1 cellular context compared by ENCODE assay signal in the genomic region with DNA sequence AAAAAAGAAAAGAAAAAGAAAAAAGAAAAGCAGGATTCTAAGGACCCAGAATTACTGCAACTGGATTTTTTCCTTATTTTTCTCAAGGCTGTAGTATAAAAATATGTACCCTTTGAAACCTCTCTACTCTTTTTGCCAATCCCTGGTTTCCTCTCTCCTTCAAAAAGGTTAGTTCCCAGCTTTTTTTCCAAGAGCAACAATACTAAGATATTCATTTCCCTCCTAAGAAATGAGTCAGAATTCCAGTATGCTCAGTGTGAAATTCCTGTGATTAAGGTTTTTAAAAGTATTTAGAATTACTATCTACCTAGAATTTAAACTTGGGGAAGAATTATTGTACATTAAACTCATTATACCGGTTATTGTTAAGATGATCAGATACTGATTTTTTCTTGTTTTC.
TF ChIP-seq lines count a peak whose summit lies in the region.

No MANE protein-coding gene starts in this region.

TF ChIP-seq in WTC11, 78 proteins besides CTCF, POLR2A, EP300 and RAD21 (continued from another document):
- TF ChIP-seq, protein P1, sequence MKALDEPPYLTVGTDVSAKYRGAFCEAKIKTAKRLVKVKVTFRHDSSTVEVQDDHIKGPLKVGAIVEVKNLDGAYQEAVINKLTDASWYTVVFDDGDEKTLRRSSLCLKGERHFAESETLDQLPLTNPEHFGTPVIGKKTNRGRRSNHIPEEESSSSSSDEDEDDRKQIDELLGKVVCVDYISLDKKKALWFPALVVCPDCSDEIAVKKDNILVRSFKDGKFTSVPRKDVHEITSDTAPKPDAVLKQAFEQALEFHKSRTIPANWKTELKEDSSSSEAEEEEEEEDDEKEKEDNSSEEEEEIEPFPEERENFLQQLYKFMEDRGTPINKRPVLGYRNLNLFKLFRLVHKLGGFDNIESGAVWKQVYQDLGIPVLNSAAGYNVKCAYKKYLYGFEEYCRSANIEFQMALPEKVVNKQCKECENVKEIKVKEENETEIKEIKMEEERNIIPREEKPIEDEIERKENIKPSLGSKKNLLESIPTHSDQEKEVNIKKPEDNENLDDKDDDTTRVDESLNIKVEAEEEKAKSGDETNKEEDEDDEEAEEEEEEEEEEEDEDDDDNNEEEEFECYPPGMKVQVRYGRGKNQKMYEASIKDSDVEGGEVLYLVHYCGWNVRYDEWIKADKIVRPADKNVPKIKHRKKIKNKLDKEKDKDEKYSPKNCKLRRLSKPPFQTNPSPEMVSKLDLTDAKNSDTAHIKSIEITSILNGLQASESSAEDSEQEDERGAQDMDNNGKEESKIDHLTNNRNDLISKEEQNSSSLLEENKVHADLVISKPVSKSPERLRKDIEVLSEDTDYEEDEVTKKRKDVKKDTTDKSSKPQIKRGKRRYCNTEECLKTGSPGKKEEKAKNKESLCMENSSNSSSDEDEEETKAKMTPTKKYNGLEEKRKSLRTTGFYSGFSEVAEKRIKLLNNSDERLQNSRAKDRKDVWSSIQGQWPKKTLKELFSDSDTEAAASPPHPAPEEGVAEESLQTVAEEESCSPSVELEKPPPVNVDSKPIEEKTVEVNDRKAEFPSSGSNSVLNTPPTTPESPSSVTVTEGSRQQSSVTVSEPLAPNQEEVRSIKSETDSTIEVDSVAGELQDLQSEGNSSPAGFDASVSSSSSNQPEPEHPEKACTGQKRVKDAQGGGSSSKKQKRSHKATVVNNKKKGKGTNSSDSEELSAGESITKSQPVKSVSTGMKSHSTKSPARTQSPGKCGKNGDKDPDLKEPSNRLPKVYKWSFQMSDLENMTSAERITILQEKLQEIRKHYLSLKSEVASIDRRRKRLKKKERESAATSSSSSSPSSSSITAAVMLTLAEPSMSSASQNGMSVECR (CRISPR knock-in tag; IDR thresholded peaks at IDR 0.05; ENCODE audit: borderline replicate concordance), result no peak
- TF ChIP-seq JUN (CRISPR knock-in tag; IDR thresholded peaks at IDR 0.05) (no peak), TP53 (CRISPR knock-in tag; IDR thresholded peaks at IDR 0.05) (no peak), NR2C2 (CRISPR knock-in tag; IDR thresholded peaks at IDR 0.05) (no peak), GRHL2 (CRISPR knock-in tag; IDR thresholded peaks at IDR 0.05; ENCODE audit: insufficient replicate concordance, severe bottlenecking) (no peak)
